ENCODE assay signal across 7 cellular contexts in the genomic region with DNA sequence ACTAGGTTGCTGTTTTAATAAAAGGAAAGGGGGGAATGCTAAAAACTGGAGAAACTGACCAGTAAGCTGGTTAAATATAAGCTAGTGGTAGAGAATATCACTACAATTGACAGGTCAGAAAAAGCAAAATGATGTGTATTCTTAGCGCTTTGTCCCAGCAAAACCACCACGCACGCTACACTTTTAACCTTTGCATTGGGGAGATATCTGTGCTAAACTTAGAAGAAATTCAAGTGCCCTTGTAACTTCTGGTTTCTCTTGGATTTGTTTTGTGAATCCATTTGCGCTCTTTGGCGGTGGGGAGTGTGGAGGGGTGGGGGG. TPM values are rescaled to one million over a fixed set of nuclear protein-coding genes. Genes with fewer than 3 reads are reported as not detected.
DNase-seq lines count a peak whose midpoint lies in the region; ATAC-seq and TF ChIP-seq lines count a peak whose summit lies in the region.

No MANE protein-coding gene starts in this region.

- H3K9me3 Mint-ChIP-seq in activated CD4-positive, alpha-beta memory T cell treated with anti-CD3 and anti-CD28 coated beads for 36 hours, result no peaks in the 10 kb centered on the region
- no peaks in the 10 kb centered on the region for H3K9me3 Mint-ChIP-seq in stimulated activated memory B cell treated with anti-CD40 and anti-IgM and Interleukin-4, amounts not matched to agents 10 μg/mL and 1 μg/mL and 100 μg/mL, for 72 hours

- no peaks in the 10 kb centered on the region for H3K27me3 Mint-ChIP-seq in activated CD4-positive, alpha-beta memory T cell treated with anti-CD3 and anti-CD28 coated beads for 36 hours
- no peaks in the 10 kb centered on the region for H3K27me3 Mint-ChIP-seq in stimulated activated memory B cell treated with anti-CD40 and anti-IgM and Interleukin-4, amounts not matched to agents 10 μg/mL and 1 μg/mL and 100 μg/mL, for 72 hours

- H3K9ac ChIP-seq in iPS-15b (ENCODE audit: low read depth, low read length), result no peak overlapping the region

- H3K27me3 ChIP-seq in iPS-15b (ENCODE audit: control insufficient read depth, insufficient read depth, low read length), result peaks cover 5% of the 10 kb centered on the region

- POLR2A ChIA-PET in activated CD4-positive, alpha-beta memory T cell treated with anti-CD3 and anti-CD28 coated beads for 36 hours (lab: Charles Lee), result interaction anchor here (0.5 kb wide), 1 partner anchor 233 kb away, joined by 3 read pairs; no protein-coding TSS in a partner anchor

- no peak overlapping the region for H3K27ac Mint-ChIP-seq in activated CD4-positive, alpha-beta memory T cell treated with anti-CD3 and anti-CD28 coated beads for 36 hours
- H3K27ac Mint-ChIP-seq in stimulated activated memory B cell treated with anti-CD40 and anti-IgM and Interleukin-4, amounts not matched to agents 10 μg/mL and 1 μg/mL and 100 μg/mL, for 72 hours, result peak overlapping the region; percentile 51

- no peaks in the 10 kb centered on the region for H3K36me3 ChIP-seq in iPS-15b (ENCODE audit: control insufficient read depth, insufficient read depth, low read length)

- H3K9me3 ChIP-seq in iPS-15b (ENCODE audit: control insufficient read depth, insufficient read depth, low read length), result no peaks in the 10 kb centered on the region

- H3K4me3 ChIP-seq in HFF-Myc (replicated peaks; ENCODE audit: low read depth, low read length) (peak overlapping the region; percentile 94), iPS-15b (ENCODE audit: low read depth, low read length) (peak overlapping the region; percentile 69)

- no peaks in the 10 kb centered on the region for H3K4me1 ChIP-seq in iPS-15b (ENCODE audit: control insufficient read depth, insufficient read depth, low read length)

- peaks cover 62% of the 10 kb centered on the region for H3K4me1 Mint-ChIP-seq in activated CD4-positive, alpha-beta memory T cell treated with anti-CD3 and anti-CD28 coated beads for 36 hours (ENCODE audit: low read depth)
- H3K4me1 Mint-ChIP-seq in stimulated activated memory B cell treated with anti-CD40 and anti-IgM and Interleukin-4, amounts not matched to agents 10 μg/mL and 1 μg/mL and 100 μg/mL, for 72 hours, result peaks cover 39% of the 10 kb centered on the region

- intact Hi-C loops in activated CD4-positive, alpha-beta memory T cell treated with anti-CD3 and anti-CD28 coated beads for 36 hours (cut with micrococcal nuclease), result loop anchor here (10.0 kb wide), 3 partner anchors 281 to 511 kb away; a partner anchor contains a TSS

- H3K36me3 Mint-ChIP-seq in activated CD4-positive, alpha-beta memory T cell treated with anti-CD3 and anti-CD28 coated beads for 36 hours, result peaks cover 3% of the 10 kb centered on the region
- H3K36me3 Mint-ChIP-seq in stimulated activated memory B cell treated with anti-CD40 and anti-IgM and Interleukin-4, amounts not matched to agents 10 μg/mL and 1 μg/mL and 100 μg/mL, for 72 hours, result peaks cover 11% of the 10 kb centered on the region

- DNase-seq in HFF-Myc (ENCODE audit: extremely low read depth, low read depth) (no peak), ureter (ENCODE audit: low spot score) (no peak), GM19238 (ENCODE audit: insufficient read length, low spot score) (no peak)
- DNase-seq in activated CD4-positive, alpha-beta memory T cell treated with anti-CD3 and anti-CD28 coated beads for 36 hours, result no peak

- no peak for ATAC-seq in stimulated activated memory B cell treated with anti-CD40 and anti-IgM and Interleukin-4, amounts not matched to agents 10 μg/mL and 1 μg/mL and 100 μg/mL, for 72 hours
- no peak for ATAC-seq in GM21528 (IDR thresholded peaks at IDR 0.05; ENCODE audit: low FRiP score, unreplicated experiment)

- CTCF ChIA-PET in activated CD4-positive, alpha-beta memory T cell treated with anti-CD3 and anti-CD28 coated beads for 36 hours (lab: Charles Lee), result interaction anchor here (1.0 kb wide), 1 partner anchor 312 kb away, joined by 3 read pairs; no protein-coding TSS in a partner anchor

- H3K4me3 Mint-ChIP-seq in activated CD4-positive, alpha-beta memory T cell treated with anti-CD3 and anti-CD28 coated beads for 36 hours, result peak overlapping the region; percentile 82
- H3K4me3 Mint-ChIP-seq in stimulated activated memory B cell treated with anti-CD40 and anti-IgM and Interleukin-4, amounts not matched to agents 10 μg/mL and 1 μg/mL and 100 μg/mL, for 72 hours, result peak overlapping the region; percentile 75

- no peak for TF ChIP-seq CTCF in HFF-Myc (IDR thresholded peaks at IDR 0.05; ENCODE audit: low read depth, low read length, missing control alignments)

RNA-seq across cellular contexts. Expression of a gene that starts 1.4 kb away (rescaled TPM):
- 10 to 100 TPM; 13.6 to 14.5 TPM for total RNA-seq in activated CD4-positive, alpha-beta memory T cell treated with anti-CD3 and anti-CD28 coated beads for 36 hours
- total RNA-seq in ureter, result 16.9 TPM
